In genomic region chr9:42470577-42470976, GRCh38 we compare ENCODE assay signal across 8 cellular contexts.
DNase-seq lines count a peak whose midpoint lies in the region; FAIRE-seq and TF ChIP-seq lines count a peak whose summit lies in the region.
"Not testable (repeated sequence)": the region's sequence is repeated elsewhere in the genome, so short reads cannot be mapped to it uniquely, and the experiment has no call there.

No MANE protein-coding gene starts in this region.

- not testable (repeated sequence) for H4K20me1 ChIP-seq in Loucy (ENCODE audit: insufficient read depth, low read length, poor library complexity, severe bottlenecking)

- WGBS in liver = 37% methylated on average over 3 of the region's 3 CpGs

- in situ Hi-C loops in SK-MEL-5 (cut with HindIII; ENCODE audit: low pct_unique_long_range_greater_than_20kb, low sequenced_read_pairs) = not testable (repeated sequence)

- H3K9ac ChIP-seq in Loucy (ENCODE audit: low read depth, low read length, poor library complexity, severe bottlenecking); liver (ENCODE audit: low read depth in 1 of 2, low read length in 2 of 2): not testable (repeated sequence)

- not testable (repeated sequence) for H3F3A ChIP-seq in Loucy (ENCODE audit: low read depth)

- not testable (repeated sequence) for H3K4me2 ChIP-seq in Loucy (ENCODE audit: low read depth, low read length, poor library complexity, severe bottlenecking)

- H3K9me2 ChIP-seq in Loucy (replicated peaks; ENCODE audit: low read depth, low read length) = not testable (repeated sequence)

- not testable (repeated sequence) for H3K27ac ChIP-seq in liver (ENCODE audit: low read depth in 1 of 2, low read length in 2 of 2)

- not testable (repeated sequence) for H3K4me3 ChIP-seq in Loucy (ENCODE audit: low read length, poor library complexity, severe bottlenecking); cardiac fibroblast (replicated peaks in 1 of 2; ENCODE audit: low read depth in 2 of 2, low read length in 2 of 2); foreskin fibroblast (ENCODE audit: low read depth in 1 of 2, low read length in 2 of 2); liver (ENCODE audit: low read depth in 1 of 3, low read length in 3 of 3)

- TF ChIP-seq RAD21 in liver (IDR thresholded peaks at IDR 0.05) = peak; percentile 40 to 42

- H3K4me1 ChIP-seq in Loucy (ENCODE audit: insufficient read depth, low read length, poor library complexity, severe bottlenecking); liver (ENCODE audit: control insufficient read depth in 4 of 4, insufficient read depth in 4 of 4, low read length in 3 of 4): not testable (repeated sequence)

- H3K36me3 ChIP-seq in Loucy (ENCODE audit: insufficient read depth, low read length); liver (ENCODE audit: control insufficient read depth in 4 of 4, insufficient read depth in 3 of 4, low read depth in 1 of 4, low read length in 3 of 4): not testable (repeated sequence)

- H3K79me2 ChIP-seq in Loucy (ENCODE audit: insufficient read depth, low read length) = not testable (repeated sequence)

- peak; percentile 15 for DNase-seq in COLO829 (ENCODE audit: low spot score)
- DNase-seq in GM19239 (ENCODE audit: insufficient read length, low spot score) = peak; percentile 2
- peak; percentile 34 for DNase-seq in SK-MEL-5 (ENCODE audit: low read depth, low spot score)
- DNase-seq in cardiac fibroblast (ENCODE audit: low read depth in 2 of 2) = peak; percentile 12 to 40
- DNase-seq in foreskin fibroblast = peak in 1 of 2 donors; percentile 11
- peak; percentile 55 for DNase-seq in superior temporal gyrus (ENCODE audit: extremely low spot score)

- FAIRE-seq in GM19239 (lab: Jason Lieb, UNC) = not testable (repeated sequence)

- TF ChIP-seq CTCF in Loucy (conservative IDR thresholded peaks at IDR 0.05; ENCODE audit: low read length) = peak; percentile 29; the same call in 1 of the 2 replicates
- TF ChIP-seq CTCF in cardiac fibroblast (IDR thresholded peaks at IDR 0.05; ENCODE audit: low read depth, low read length) = peak; percentile 55
- peak; percentile 56 for TF ChIP-seq CTCF in foreskin fibroblast (IDR thresholded peaks at IDR 0.05; ENCODE audit: low read depth, low read length)
- peak; percentile 49 for TF ChIP-seq CTCF in liver (IDR thresholded peaks at IDR 0.05; ENCODE audit: low read depth, low read length, missing input control)

- not testable (repeated sequence) for H3K27me3 ChIP-seq in Loucy (ENCODE audit: insufficient read depth, low read length, poor library complexity, severe bottlenecking); liver (ENCODE audit: control insufficient read depth in 4 of 4, insufficient read depth in 4 of 4, low read length in 3 of 4)

- not testable (repeated sequence) for H3K9me3 ChIP-seq in Loucy (ENCODE audit: insufficient read depth, low read depth, low read length); liver (ENCODE audit: control insufficient read depth in 4 of 4, low read length in 3 of 4)

- not testable (repeated sequence) for H2AFZ ChIP-seq in Loucy (ENCODE audit: low read length)
